27 cellular contexts compared by ENCODE assay signal in the genomic region with DNA sequence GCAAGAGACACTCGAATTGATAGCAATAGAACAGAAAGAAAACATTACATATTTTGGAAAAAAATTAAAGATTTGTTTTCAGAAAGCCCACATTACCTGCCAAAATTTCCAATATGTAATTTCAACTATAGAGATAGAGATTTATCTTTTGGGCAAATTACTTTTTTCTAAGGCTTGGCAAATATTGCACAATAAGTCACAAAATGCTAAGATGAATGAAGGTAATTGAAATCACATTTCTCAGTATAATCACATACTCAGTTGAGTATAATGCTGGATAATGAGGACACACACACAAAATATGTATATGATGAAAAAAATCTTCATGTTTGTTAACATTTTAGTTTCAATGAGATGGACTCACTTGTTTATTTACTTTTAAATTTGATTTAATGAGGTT.
"Had no signal": no experiment of that assay in that cellular context is flagged by ENCODE, and none has a peak within 500 bp of the region (broad histone marks: within the 10 kb centered on the region; RNA-seq: fewer than 3 reads in every experiment).

No MANE protein-coding gene starts in this region.

- H3K4me1 ChIP-seq: suprapubic skin, testis, thyroid gland, tibial artery, tibial nerve, transverse colon, upper lobe of left lung, upper lobe of right lung, uterus, vagina had no signal

- ATAC-seq: stimulated activated effector memory CD8-positive, alpha-beta T cell treated with anti-CD3 and anti-CD28 coated beads, Interleukin-12 subunit alpha, Interleukin-12 subunit beta, amount 100 ng/mL, for 72 hours; stimulated activated memory B cell treated with anti-CD40 and anti-IgM and Interleukin-4, amounts not matched to agents 10 μg/mL and 1 μg/mL and 100 μg/mL, for 72 hours; stimulated activated naive B cell treated with anti-CD40 and anti-IgM and Interleukin-4, amounts not matched to agents 10 μg/mL and 1 μg/mL and 100 μg/mL, for 72 hours; stimulated activated naive CD8-positive, alpha-beta T cell treated with anti-CD3 and anti-CD28 coated beads, Interleukin-15, amount 100 ng/mL, for 72 hours; stimulated activated naive CD8-positive, alpha-beta T cell treated with anti-CD3 and anti-CD28 coated beads, Interleukin-15, Interleukin-2, amounts not matched to agents 100 U/mL and 50 U/mL, for 24 hours; upper lobe of right lung had no signal

- DNase-seq: stimulated activated CD4-positive, alpha-beta T cell treated with anti-CD3 and anti-CD28 coated beads, Interleukin-2, amount 100 ng/mL, for 48 hours; stimulated activated CD4-positive, alpha-beta T cell treated with anti-CD3 and anti-CD28 coated beads, Interleukin-4, amount 100 ng/mL, for 1 hour; stimulated activated CD4-positive, alpha-beta T cell treated with anti-CD3 and anti-CD28 coated beads, Interleukin-4, amount 100 ng/mL, for 24 hours; stimulated activated CD4-positive, alpha-beta T cell treated with anti-CD3 and anti-CD28 coated beads, Interleukin-4, amount 100 ng/mL, for 4 hours; stimulated activated CD8-positive, alpha-beta memory T cell treated with anti-CD3 and anti-CD28 coated beads, Interleukin-4, amount 100 ng/mL, for 48 hours; stimulated activated naive B cell treated with anti-CD40 and anti-IgM and Interleukin-4, amounts not matched to agents 10 μg/mL and 1 μg/mL and 100 μg/mL, for 72 hours; stimulated activated naive CD4-positive, alpha-beta T cell; stimulated activated naive CD4-positive, alpha-beta T cell treated with Interleukin-2 at 50 U/mL for 16 hours; stimulated activated naive CD8-positive, alpha-beta T cell treated with anti-CD3 and anti-CD28 coated beads, Interleukin-15, amount 100 ng/mL, for 72 hours; stimulated activated naive CD8-positive, alpha-beta T cell treated with anti-CD3 and anti-CD28 coated beads, Interleukin-15, Interleukin-2, amounts not matched to agents 100 U/mL and 50 U/mL, for 24 hours; stomach; substantia nigra; testis; thyroid gland; tibial artery; transverse colon; trophoblast cell; upper lobe of left lung; upper lobe of right lung; uterus had no signal

- H3K9me3 ChIP-seq: stomach, suprapubic skin, testis, thoracic aorta, thyroid gland, tibial artery, tibial nerve, transverse colon, upper lobe of left lung, upper lobe of right lung, uterus, vagina had no signal

- H3K36me3 ChIP-seq: stomach, suprapubic skin, thoracic aorta, thyroid gland, tibial artery, tibial nerve, transverse colon, upper lobe of left lung, upper lobe of right lung, uterus, vagina had no signal

- H3K4me3 ChIP-seq: stomach, suprapubic skin, testis, thoracic aorta, thyroid gland, tibial artery, tibial nerve, transverse colon, upper lobe of left lung, upper lobe of right lung, uterus, vagina had no signal

- H3K27ac ChIP-seq: stomach, suprapubic skin, testis, thoracic aorta, thyroid gland, tibial artery, tibial nerve, transverse colon, upper lobe of left lung, upper lobe of right lung, uterus, vagina had no signal

- FAIRE-seq: urothelium cell line had no signal

- H3K27me3 ChIP-seq: stomach, suprapubic skin, testis, thyroid gland, tibial artery, tibial nerve, transverse colon, upper lobe of left lung, upper lobe of right lung, uterus, vagina had no signal
